8 cellular contexts compared by ENCODE assay signal in the genomic region with DNA sequence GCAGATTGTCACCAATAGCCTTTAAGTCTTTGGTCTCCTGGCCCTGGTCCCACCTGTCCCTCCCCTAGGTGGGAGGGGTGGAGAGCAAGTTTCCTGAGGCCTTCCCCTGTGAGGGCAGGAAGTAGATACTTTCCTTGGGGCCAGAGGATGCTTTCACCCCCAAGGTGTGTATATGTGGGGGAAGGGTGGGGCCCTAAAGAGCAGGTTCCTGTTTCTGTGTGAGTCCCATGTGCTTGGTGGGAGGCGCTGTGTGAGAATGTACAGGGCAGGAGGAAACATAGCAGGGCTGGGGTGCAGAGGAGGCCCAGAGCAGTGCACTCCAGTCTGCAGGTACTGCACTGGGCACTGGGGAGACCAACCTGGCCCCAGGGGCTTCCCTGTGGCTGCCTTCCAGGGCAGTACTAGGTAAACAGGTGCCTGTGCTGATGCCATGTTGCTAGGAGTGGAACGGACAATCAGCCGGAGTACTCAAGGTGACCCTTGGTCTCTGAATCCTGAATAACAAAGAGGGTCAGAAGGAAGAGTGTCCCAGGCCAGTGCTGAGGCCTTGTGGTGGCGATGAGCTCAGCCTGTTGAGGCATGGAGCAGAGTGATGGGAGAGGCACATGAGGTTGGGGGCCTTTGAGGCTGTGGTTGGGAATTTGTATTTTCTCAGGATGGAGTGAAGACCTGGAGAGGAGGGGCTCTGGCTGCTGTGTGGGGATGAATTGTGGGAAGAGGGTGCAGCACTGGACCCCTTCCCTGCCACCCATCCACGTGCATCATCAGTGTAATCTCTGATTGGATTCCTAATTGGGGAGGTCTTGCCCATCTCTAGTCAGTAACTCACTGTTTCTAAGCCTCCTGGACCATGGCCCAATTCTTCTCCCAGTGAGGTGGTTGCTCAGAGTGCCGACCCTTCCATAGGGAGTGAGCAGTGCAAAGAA. TPM values are rescaled to one million over a fixed set of nuclear protein-coding genes. Genes with fewer than 3 reads are reported as not detected.
DNase-seq lines count a peak whose midpoint lies in the region; ATAC-seq, FAIRE-seq and TF ChIP-seq lines count a peak whose summit lies in the region.

No MANE protein-coding gene starts in this region.

- intact Hi-C loops in ovary (cut with DNase I) (loop anchor here in 3 of 4 donors (5.0 to 10.0 kb wide), 3 partner anchors 52 to 142 kb away; a partner anchor contains a TSS), sciatic nerve (cut with DNase I) (loop anchor here (10.0 kb wide), 1 partner anchor 139 kb away; no protein-coding TSS in a partner anchor)

- H4K20me1 ChIP-seq in H1 (replicated peaks in 1 of 2; ENCODE audit: control insufficient read depth in 1 of 2, insufficient read depth in 2 of 2, low read length in 2 of 2): peaks cover 43 to 66% of the 10 kb centered on the region in 2 experiments

- H3K27me3 ChIP-seq in H1 (replicated peaks in 1 of 4; ENCODE audit: control insufficient read depth in 3 of 4, extremely low read depth in 1 of 4, insufficient read depth in 3 of 4, low read length in 3 of 4) (no peaks in the 10 kb centered on the region), ovary (no peaks in the 10 kb centered on the region)

- H3K23ac ChIP-seq in H1 (ENCODE audit: insufficient read length): no peak overlapping the region

- H4K91ac ChIP-seq in H1 (replicated peaks; ENCODE audit: insufficient read length, low read length): no peak overlapping the region

- H2AK5ac ChIP-seq in H1 (ENCODE audit: low read depth, low read length): peak overlapping the region; percentile 28; the same call in 1 of the 2 replicates

- no peak overlapping the region for H3K4me3 ChIP-seq in HEK293 (ENCODE audit: low read depth, low read length)
- H3K4me3 ChIP-seq in H1 (ENCODE audit: extremely low read depth in 1 of 4, insufficient read depth in 2 of 4, low read depth in 3 of 4, low read length in 4 of 4): no peak overlapping the region
- no peak overlapping the region for H3K4me3 ChIP-seq in ovary

- peaks cover 14 to 80% of the 10 kb centered on the region in 2 experiments for H3K79me2 ChIP-seq in H1 (ENCODE audit: control insufficient read depth in 1 of 2, insufficient read depth in 2 of 2, low read length in 2 of 2)

- no peak overlapping the region for H2BK120ac ChIP-seq in H1 (replicated peaks; ENCODE audit: low read depth, low read length)

- H2BK20ac ChIP-seq in H1 (ENCODE audit: low read length): 0 out of 2 replicates have a peak overlapping the region, but pooled peaks have one; percentile 48

- H2BK12ac ChIP-seq in H1 (ENCODE audit: low read depth, low read length): no peak overlapping the region

- no peak overlapping the region for H3K18ac ChIP-seq in H1 (ENCODE audit: extremely low read depth, low read length)

- peak overlapping the region; percentile 66 for H2BK5ac ChIP-seq in H1 (ENCODE audit: low read depth, low read length)

- peaks cover 55 to 74% of the 10 kb centered on the region in 2 experiments for H3K36me3 ChIP-seq in HEK293 (ENCODE audit: control insufficient read depth in 2 of 2, insufficient read depth in 1 of 2, low read length in 2 of 2)
- peaks cover 6 to 53% (median 19%) of the 10 kb centered on the region in 4 experiments; a peak in 7 of 8 replicates for H3K36me3 ChIP-seq in H1 (ENCODE audit: control insufficient read depth in 2 of 4, insufficient read depth in 4 of 4, low read length in 3 of 4)
- H3K36me3 ChIP-seq in ovary: no peaks in the 10 kb centered on the region

- TF ChIP-seq RAD21 in H1 (IDR thresholded peaks at IDR 0.05 in 1 of 2, conservative IDR thresholded peaks at IDR 0.05 in 1 of 2; ENCODE audit: low read depth in 2 of 2, low read length in 2 of 2): no peak

- no peak overlapping the region for H2AFZ ChIP-seq in H1 (ENCODE audit: low read length)

- TF ChIP-seq CTCF in HEK293 (tag by site-specific recombination; IDR thresholded peaks at IDR 0.05) (no peak), VCaP (conservative IDR thresholded peaks at IDR 0.05) (no peak), H1 (IDR thresholded peaks at IDR 0.05; ENCODE audit: control extremely low read depth in 1 of 3, insufficient read depth in 1 of 3, low read depth in 1 of 3, low read length in 3 of 3) (no peak), ovary (IDR thresholded peaks at IDR 0.05) (no peak)

- POLR2A ChIA-PET in HEK293 (lab: Yijun Ruan, JAX): interaction anchor here (1.0 to 8.6 kb wide), 4 partner anchors 26 to 87 kb away, joined by 3 to 86 read pairs (median 30); a partner anchor contains a TSS
- POLR2A ChIA-PET in H1 (lab: Charles Lee; ENCODE audit: partially characterized antibody): interaction anchor here (0.6 to 15.7 kb wide), 11 partner anchors 8 to 113 kb away, joined by 3 to 241 read pairs (median 3); a partner anchor contains a TSS

- TF ChIP-seq EP300 in H1 (IDR thresholded peaks at IDR 0.05; ENCODE audit: borderline replicate concordance in 1 of 2, low read depth in 2 of 2, low read length in 2 of 2) (no peak), ovary (IDR thresholded peaks at IDR 0.05) (no peak)

- H3K4me2 ChIP-seq in H1 (ENCODE audit: insufficient read depth in 1 of 2, low read depth in 2 of 2, low read length in 2 of 2): peak overlapping the region; percentile 37 to 67; a peak in 3 of 4 replicates

- H3K9me3 ChIP-seq in HEK293 (ENCODE audit: control insufficient read depth, insufficient read depth, low read depth, low read length) (no peaks in the 10 kb centered on the region), H1 (ENCODE audit: insufficient read depth in 2 of 2, low read depth in 1 of 2, low read length in 1 of 2) (no peaks in the 10 kb centered on the region), ovary (no peaks in the 10 kb centered on the region)

- H4K8ac ChIP-seq in H1 (ENCODE audit: extremely low read depth, insufficient read depth, low read length): no peak overlapping the region

- TF ChIP-seq POLR2A in H1 (IDR thresholded peaks at IDR 0.05; ENCODE audit: control extremely low read depth in 1 of 2, low read depth in 2 of 2, low read length in 2 of 2) (peak in 1 of 2 experiments; percentile 33; a peak in 1 of 3 replicates), ovary (IDR thresholded peaks at IDR 0.05) (no peak)

- no peak overlapping the region; a peak in 1 of 7 replicates for H3K9ac ChIP-seq in H1 (replicated peaks in 1 of 4; ENCODE audit: extremely low read depth in 1 of 4, low read depth in 3 of 4, low read length in 3 of 4)

- H3K4me1 ChIP-seq in HEK293 (ENCODE audit: control insufficient read depth, insufficient read depth, low read length) (peaks cover 77% of the 10 kb centered on the region), H1 (replicated peaks in 1 of 4; ENCODE audit: control insufficient read depth in 3 of 4, insufficient read depth in 4 of 4, low read length in 3 of 4) (peaks cover 3 to 62% (median 34%) of the 10 kb centered on the region in 4 experiments), ovary (ENCODE audit: insufficient read depth) (peaks cover 53% of the 10 kb centered on the region)

- H3K27ac ChIP-seq in HEK293 (ENCODE audit: extremely low read depth, low read depth, low read length): peak overlapping the region; percentile 67
- peak overlapping the region; percentile 91 for H3K27ac ChIP-seq in VCaP
- peak overlapping the region; percentile 55; the same call in 1 of the 2 replicates for H3K27ac ChIP-seq in H1 (ENCODE audit: low read depth, low read length)
- H3K27ac ChIP-seq in ovary: peak overlapping the region; percentile 67 to 71

- no peak for DNase-seq in H1 (ENCODE audit: low read depth in 1 of 2, low spot score in 2 of 2)
- DNase-seq in ovary: no peak
- DNase-seq in urothelium cell line (ENCODE audit: low spot score): no peak
- DNase-seq in C1 segment of cervical spinal cord (lab: John Stamatoyannopoulos, UW): no peak
- no peak for DNase-seq in sciatic nerve (ENCODE audit: low spot score)

- CTCF ChIA-PET in HEK293 (lab: Yijun Ruan, JAX): interaction anchor here (0.6 to 5.6 kb wide), 11 partner anchors 8 to 507 kb away, joined by 3 to 77 read pairs (median 4); no protein-coding TSS in a partner anchor
- CTCF ChIA-PET in H1 (lab: Charles Lee; ENCODE audit: partially characterized antibody): interaction anchor here (1.7 to 4.4 kb wide), 2 partner anchors 41 to 60 kb away, joined by 3 to 26 read pairs; no protein-coding TSS in a partner anchor

- FAIRE-seq in H1 (lab: Jason Lieb, UNC) (no peak), urothelium cell line (lab: Jason Lieb, UNC) (no peak)

- H2BK15ac ChIP-seq in H1 (ENCODE audit: low read length): no peak overlapping the region

- no peak overlapping the region for H3K56ac ChIP-seq in H1 (replicated peaks; ENCODE audit: insufficient read length, low read depth, low read length)

- WGBS in H1 (ENCODE audit: extremely low coverage in 1 of 2, insufficient coverage in 1 of 2, insufficient read length in 1 of 2, insufficient replicate concordance in 2 of 2, low coverage in 1 of 2, low lambda C conversion rate in 2 of 2, missing lambda C conversion rate in 1 of 2), 2 experiments: 90% methylated on average over 6 of the region's 6 CpGs; no CpG with 5 or more reads in 1 of the 2 experiments
- WGBS in ovary, 3 donors: 67 to 70% (median 68%) methylated on average over 6 of the region's 6 CpGs

- no peak overlapping the region for H3K4ac ChIP-seq in H1 (replicated peaks; ENCODE audit: insufficient read length, low read depth, low read length)

- peaks cover 33% of the 10 kb centered on the region for H3K79me1 ChIP-seq in H1 (ENCODE audit: low read depth, low read length)

- ATAC-seq in sciatic nerve (no peak), GM18498 (IDR thresholded peaks at IDR 0.05; ENCODE audit: unreplicated experiment) (no peak)

- peaks cover 6% of the 10 kb centered on the region; the same call in 1 of the 2 replicates for H3K23me2 ChIP-seq in H1 (ENCODE audit: low read depth, low read length)

- no peak overlapping the region for H4K5ac ChIP-seq in H1 (ENCODE audit: insufficient read length, low read depth, low read length)

- H3K14ac ChIP-seq in H1 (ENCODE audit: insufficient read length): no peak overlapping the region

RNA-seq across cellular contexts. Expression of a gene that starts 5.1 kb away (rescaled TPM):
- 101 and 103 TPM in 2 replicates for total RNA-seq in H1 (2021; fragmentation: NEBNext Ultra II Directional; extraction: Animal tissue kit (Norgen Biotek cat#: 25700))
- 86.9 and 101 TPM in 2 replicates for polyA plus RNA-seq in H1 (2011; rRNA removed)
- 92.3 TPM for polyA plus RNA-seq in H1 (2011; cell fraction: cytosol; rRNA removed)
- 115 TPM for polyA plus RNA-seq in H1 (2011; cell fraction: nucleus; rRNA removed)
- 67.8 to 136 TPM (median 115 TPM) in 4 replicates for polyA plus RNA-seq in H1 (2012, experiment 1 of 2)
- polyA plus RNA-seq in H1 (2012, experiment 2 of 2): 88.1 TPM
- 71.6 TPM for polyA plus RNA-seq in H1 (2013, experiment 1 of 2)
- polyA plus RNA-seq in H1 (2013, experiment 2 of 2): 70.0 TPM
- polyA minus RNA-seq in H1 (2011; rRNA and poly(A)+ RNA removed): 53.1 and 75.3 TPM in 2 replicates
- polyA minus RNA-seq in H1 (2011; cell fraction: cytosol; rRNA and poly(A)+ RNA removed): 54.2 TPM
- polyA minus RNA-seq in H1 (2011; cell fraction: nucleus; rRNA and poly(A)+ RNA removed): 66.5 TPM
- 100 to 1,000 TPM in 4 of 7 donors, 10 to 100 TPM in 3; 61.5 to 121 (median 102) TPM for total RNA-seq in ovary
- polyA plus RNA-seq in ovary: 10 to 100 TPM; 43.6 to 82.7 TPM
- 109 TPM for total RNA-seq in sciatic nerve

RNA-seq across cellular contexts. Expression of a gene that starts 26.1 kb away (rescaled TPM):
- total RNA-seq in H1 (2021; fragmentation: NEBNext Ultra II Directional; extraction: Animal tissue kit (Norgen Biotek cat#: 25700)): 15.8 and 15.9 TPM in 2 replicates
- polyA plus RNA-seq in H1 (2011; rRNA removed) (28.6 and 42.1 TPM in 2 replicates), ovary (10 to 100 TPM in 1 of 2 donors, 1 to 10 TPM in 1; 6.5 to 18.9 TPM)
- 29.6 TPM for polyA plus RNA-seq in H1 (2011; cell fraction: cytosol; rRNA removed)
- polyA plus RNA-seq in H1 (2011; cell fraction: nucleus; rRNA removed): 33.6 TPM
- 9.8 to 26.8 TPM (median 21.5 TPM) in 4 replicates for polyA plus RNA-seq in H1 (2012, experiment 1 of 2)
- polyA plus RNA-seq in H1 (2012, experiment 2 of 2): 21.1 TPM
- 11.6 TPM for polyA plus RNA-seq in H1 (2013, experiment 1 of 2)
- 13.2 TPM for polyA plus RNA-seq in H1 (2013, experiment 2 of 2)
- polyA minus RNA-seq in H1 (2011; rRNA and poly(A)+ RNA removed): 7.0 and 9.0 TPM in 2 replicates
- polyA minus RNA-seq in H1 (2011; cell fraction: cytosol; rRNA and poly(A)+ RNA removed): 8.1 TPM
- 4.1 TPM for polyA minus RNA-seq in H1 (2011; cell fraction: nucleus; rRNA and poly(A)+ RNA removed)
- total RNA-seq in ovary (10 to 100 TPM in 6 of 7 donors, 1 to 10 TPM in 1; 9.1 to 32.9 (median 19.3) TPM), sciatic nerve (29.5 TPM)

RNA-seq across cellular contexts. Expression of a gene that starts 28.8 kb away (rescaled TPM):
- total RNA-seq in H1 (2021; fragmentation: NEBNext Ultra II Directional; extraction: Animal tissue kit (Norgen Biotek cat#: 25700)): not detected in 2 replicates
- not detected in 2 replicates for polyA plus RNA-seq in H1 (2011; rRNA removed)
- not detected for polyA plus RNA-seq in H1 (2011; cell fraction: cytosol; rRNA removed)
- polyA plus RNA-seq in H1 (2011; cell fraction: nucleus; rRNA removed): 1.3 TPM
- polyA plus RNA-seq in H1 (2012, experiment 1 of 2): 0.56 TPM in 1 of 4 replicates, not detected in the others
- polyA plus RNA-seq in H1 (2012, experiment 2 of 2): not detected
- 0.26 TPM for polyA plus RNA-seq in H1 (2013, experiment 1 of 2)
- polyA plus RNA-seq in H1 (2013, experiment 2 of 2): 0.11 TPM
- not detected in 2 replicates for polyA minus RNA-seq in H1 (2011; rRNA and poly(A)+ RNA removed)
- not detected for polyA minus RNA-seq in H1 (2011; cell fraction: cytosol; rRNA and poly(A)+ RNA removed)
- polyA minus RNA-seq in H1 (2011; cell fraction: nucleus; rRNA and poly(A)+ RNA removed): not detected
- total RNA-seq in ovary: 1 to 10 TPM in 5 of 7 donors, not detected in 2; 1.7 to 3.9 (median 2.6) TPM
- 1 to 10 TPM in 1 of 2 donors, not detected in 1; 1.9 TPM for polyA plus RNA-seq in ovary
- 173 TPM for total RNA-seq in sciatic nerve

RNA-seq across cellular contexts. Expression of a gene that starts 46.1 kb away (rescaled TPM):
- total RNA-seq in H1 (2021; fragmentation: NEBNext Ultra II Directional; extraction: Animal tissue kit (Norgen Biotek cat#: 25700)): not detected in 2 replicates
- 0.33 and 0.46 TPM in 2 replicates for polyA plus RNA-seq in H1 (2011; rRNA removed)
- 0.14 TPM for polyA plus RNA-seq in H1 (2011; cell fraction: cytosol; rRNA removed)
- polyA plus RNA-seq in H1 (2011; cell fraction: nucleus; rRNA removed): 0.37 TPM
- 0.20 to 0.60 TPM (median 0.29 TPM) in 3 of 4 replicates, not detected in the other for polyA plus RNA-seq in H1 (2012, experiment 1 of 2)
- 0.18 TPM for polyA plus RNA-seq in H1 (2012, experiment 2 of 2)
- 0.10 TPM for polyA plus RNA-seq in H1 (2013, experiment 1 of 2)
- polyA plus RNA-seq in H1 (2013, experiment 2 of 2): not detected
- polyA minus RNA-seq in H1 (2011; rRNA and poly(A)+ RNA removed): 0.73 TPM in 1 of 2 replicates, not detected in the other
- not detected for polyA minus RNA-seq in H1 (2011; cell fraction: cytosol; rRNA and poly(A)+ RNA removed)
- polyA minus RNA-seq in H1 (2011; cell fraction: nucleus; rRNA and poly(A)+ RNA removed): not detected
- 1 to 10 TPM in 4 of 7 donors, under 1 TPM in 3; 0.25 to 2.7 (median 1.2) TPM for total RNA-seq in ovary
- polyA plus RNA-seq in ovary: 1 to 10 TPM; 1.2 to 3.4 TPM
- total RNA-seq in sciatic nerve: not detected

RNA-seq across cellular contexts. Expression of a gene that starts 53.1 kb away (rescaled TPM):
- 201 and 220 TPM in 2 replicates for total RNA-seq in H1 (2021; fragmentation: NEBNext Ultra II Directional; extraction: Animal tissue kit (Norgen Biotek cat#: 25700))
- polyA plus RNA-seq in H1 (2011; rRNA removed): 202 and 283 TPM in 2 replicates
- polyA plus RNA-seq in H1 (2011; cell fraction: cytosol; rRNA removed): 244 TPM
- polyA plus RNA-seq in H1 (2011; cell fraction: nucleus; rRNA removed): 580 TPM
- polyA plus RNA-seq in H1 (2012, experiment 1 of 2): 183 to 289 TPM (median 274 TPM) in 4 replicates
- 187 TPM for polyA plus RNA-seq in H1 (2012, experiment 2 of 2)
- polyA plus RNA-seq in H1 (2013, experiment 1 of 2): 254 TPM
- 247 TPM for polyA plus RNA-seq in H1 (2013, experiment 2 of 2)
- polyA minus RNA-seq in H1 (2011; rRNA and poly(A)+ RNA removed): 310 and 364 TPM in 2 replicates
- polyA minus RNA-seq in H1 (2011; cell fraction: cytosol; rRNA and poly(A)+ RNA removed): 247 TPM
- polyA minus RNA-seq in H1 (2011; cell fraction: nucleus; rRNA and poly(A)+ RNA removed): 135 TPM
- total RNA-seq in ovary: 10 to 100 TPM; 48.9 to 80.7 (median 72.4) TPM
- polyA plus RNA-seq in ovary: 10 to 100 TPM; 56.4 to 83.9 TPM
- total RNA-seq in sciatic nerve: 58.3 TPM

Comparison
In these comparisons a context has a peak if more than half of its experiments do, and no peak if none do; other contexts are left out.
1. RNA of a gene that starts 28.8 kb away (total RNA-seq): 173 TPM in sciatic nerve (single experiment); 1.7 to 3.9 TPM in ovary and not detected in H1; every median in the first group is over 10 times any median in the second.
2. Peak in every context shown above with its lines, with median percentiles within 50 percentile points of each other: H3K27ac ChIP-seq.